1 cellular context compared by ENCODE assay signal in the genomic region with DNA sequence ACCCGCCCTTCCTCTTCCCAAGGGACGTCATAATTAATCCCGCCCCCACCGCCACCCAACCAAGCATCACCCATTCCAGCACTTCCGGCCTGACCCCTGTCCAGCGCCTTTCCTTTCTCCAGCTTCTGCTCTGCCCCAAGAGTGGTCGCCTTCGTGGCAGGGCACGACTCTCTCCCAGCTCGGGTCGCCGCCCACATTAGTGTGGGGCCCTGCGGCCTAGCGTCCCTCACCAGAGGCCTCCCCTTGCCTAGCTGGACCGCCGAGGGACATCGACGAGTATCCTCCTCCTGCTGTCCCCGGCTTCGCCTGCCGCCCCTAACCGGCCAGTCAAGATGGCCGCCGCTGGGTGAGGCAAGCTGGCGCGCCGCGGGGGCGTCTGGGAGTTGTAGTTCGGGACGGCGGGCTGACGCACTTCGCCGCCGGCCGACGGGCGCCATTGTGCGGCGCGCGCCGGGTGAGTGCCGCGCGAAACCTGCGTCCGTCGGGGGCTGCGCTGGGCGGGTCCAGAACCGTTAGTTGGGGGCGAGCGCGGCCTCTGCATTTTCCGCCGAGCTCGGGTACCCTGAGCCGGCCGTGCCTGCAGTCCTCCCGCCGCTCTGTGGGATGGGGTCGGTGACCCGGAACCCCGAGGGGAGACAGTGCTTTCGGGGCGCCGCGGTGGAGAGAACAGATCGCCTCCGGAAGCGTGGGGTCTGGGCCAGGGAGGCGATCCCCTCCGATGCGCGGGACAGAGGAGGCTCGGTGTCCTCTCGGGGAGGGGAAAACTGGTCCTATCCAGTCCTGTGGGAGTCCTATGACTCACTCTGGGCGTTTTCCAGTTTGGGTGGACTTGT.
TF ChIP-seq lines count a peak whose summit lies in the region.

A gene (plus strand): TSS at position 73 of the 833 bp plus-strand sequence. CDS start 905 bp downstream, outside the sequence.

TF ChIP-seq in HepG2, 621 proteins besides CTCF, POLR2A, EP300 and RAD21 (continued from another document and continues in another):
- TF ChIP-seq, protein P1, sequence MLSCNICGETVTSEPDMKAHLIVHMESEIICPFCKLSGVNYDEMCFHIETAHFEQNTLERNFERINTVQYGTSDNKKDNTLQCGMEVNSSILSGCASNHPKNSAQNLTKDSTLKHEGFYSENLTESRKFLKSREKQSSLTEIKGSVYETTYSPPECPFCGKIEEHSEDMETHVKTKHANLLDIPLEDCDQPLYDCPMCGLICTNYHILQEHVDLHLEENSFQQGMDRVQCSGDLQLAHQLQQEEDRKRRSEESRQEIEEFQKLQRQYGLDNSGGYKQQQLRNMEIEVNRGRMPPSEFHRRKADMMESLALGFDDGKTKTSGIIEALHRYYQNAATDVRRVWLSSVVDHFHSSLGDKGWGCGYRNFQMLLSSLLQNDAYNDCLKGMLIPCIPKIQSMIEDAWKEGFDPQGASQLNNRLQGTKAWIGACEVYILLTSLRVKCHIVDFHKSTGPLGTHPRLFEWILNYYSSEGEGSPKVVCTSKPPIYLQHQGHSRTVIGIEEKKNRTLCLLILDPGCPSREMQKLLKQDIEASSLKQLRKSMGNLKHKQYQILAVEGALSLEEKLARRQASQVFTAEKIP (CRISPR knock-in tag; IDR thresholded peaks at IDR 0.05; ENCODE audit: borderline replicate concordance): no peak
- peak; percentile 73 for TF ChIP-seq CBX1 (IDR thresholded peaks at IDR 0.05; ENCODE audit: low read depth)
- TF ChIP-seq, protein P2, sequence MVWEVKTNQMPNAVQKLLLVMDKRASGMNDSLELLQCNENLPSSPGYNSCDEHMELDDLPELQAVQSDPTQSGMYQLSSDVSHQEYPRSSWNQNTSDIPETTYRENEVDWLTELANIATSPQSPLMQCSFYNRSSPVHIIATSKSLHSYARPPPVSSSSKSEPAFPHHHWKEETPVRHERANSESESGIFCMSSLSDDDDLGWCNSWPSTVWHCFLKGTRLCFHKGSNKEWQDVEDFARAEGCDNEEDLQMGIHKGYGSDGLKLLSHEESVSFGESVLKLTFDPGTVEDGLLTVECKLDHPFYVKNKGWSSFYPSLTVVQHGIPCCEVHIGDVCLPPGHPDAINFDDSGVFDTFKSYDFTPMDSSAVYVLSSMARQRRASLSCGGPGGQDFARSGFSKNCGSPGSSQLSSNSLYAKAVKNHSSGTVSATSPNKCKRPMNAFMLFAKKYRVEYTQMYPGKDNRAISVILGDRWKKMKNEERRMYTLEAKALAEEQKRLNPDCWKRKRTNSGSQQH (CRISPR knock-in tag; IDR thresholded peaks at IDR 0.05; ENCODE audit: low read depth): peak; percentile 5; the same call in 1 of the 2 replicates
- peak; percentile 78 for TF ChIP-seq HNRNPLL (IDR thresholded peaks at IDR 0.05; ENCODE audit: low read depth, low read length, poor library complexity, severe bottlenecking)
- TF ChIP-seq, protein P3, sequence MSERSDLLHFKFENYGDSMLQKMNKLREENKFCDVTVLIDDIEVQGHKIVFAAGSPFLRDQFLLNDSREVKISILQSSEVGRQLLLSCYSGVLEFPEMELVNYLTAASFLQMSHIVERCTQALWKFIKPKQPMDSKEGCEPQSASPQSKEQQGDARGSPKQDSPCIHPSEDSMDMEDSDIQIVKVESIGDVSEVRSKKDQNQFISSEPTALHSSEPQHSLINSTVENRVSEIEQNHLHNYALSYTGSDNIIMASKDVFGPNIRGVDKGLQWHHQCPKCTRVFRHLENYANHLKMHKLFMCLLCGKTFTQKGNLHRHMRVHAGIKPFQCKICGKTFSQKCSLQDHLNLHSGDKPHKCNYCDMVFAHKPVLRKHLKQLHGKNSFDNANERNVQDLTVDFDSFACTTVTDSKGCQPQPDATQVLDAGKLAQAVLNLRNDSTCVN (CRISPR knock-in tag; IDR thresholded peaks at IDR 0.05; ENCODE audit: borderline replicate concordance): peak; percentile 53; the same call in 1 of the 2 replicates
- peak; percentile 88 for TF ChIP-seq CEBPG (CRISPR knock-in tag; IDR thresholded peaks at IDR 0.05)
- TF ChIP-seq ISL2 (CRISPR knock-in tag; IDR thresholded peaks at IDR 0.05): peak; percentile 20; the same call in 1 of the 2 replicates
- 0 out of 2 replicates have a peak, but pooled peaks have one; percentile 77 for TF ChIP-seq ZFP82 (CRISPR knock-in tag; IDR thresholded peaks at IDR 0.05; ENCODE audit: borderline replicate concordance)
- TF ChIP-seq PHF8 (CRISPR knock-in tag; IDR thresholded peaks at IDR 0.05): peak; percentile 97
- TF ChIP-seq THAP11 (CRISPR knock-in tag; IDR thresholded peaks at IDR 0.05): peak; percentile 98
- TF ChIP-seq, protein P4, sequence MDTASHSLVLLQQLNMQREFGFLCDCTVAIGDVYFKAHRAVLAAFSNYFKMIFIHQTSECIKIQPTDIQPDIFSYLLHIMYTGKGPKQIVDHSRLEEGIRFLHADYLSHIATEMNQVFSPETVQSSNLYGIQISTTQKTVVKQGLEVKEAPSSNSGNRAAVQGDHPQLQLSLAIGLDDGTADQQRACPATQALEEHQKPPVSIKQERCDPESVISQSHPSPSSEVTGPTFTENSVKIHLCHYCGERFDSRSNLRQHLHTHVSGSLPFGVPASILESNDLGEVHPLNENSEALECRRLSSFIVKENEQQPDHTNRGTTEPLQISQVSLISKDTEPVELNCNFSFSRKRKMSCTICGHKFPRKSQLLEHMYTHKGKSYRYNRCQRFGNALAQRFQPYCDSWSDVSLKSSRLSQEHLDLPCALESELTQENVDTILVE (CRISPR knock-in tag; IDR thresholded peaks at IDR 0.05): no peak
- TF ChIP-seq ZNF446 (CRISPR knock-in tag; IDR thresholded peaks at IDR 0.05): peak; percentile 39; the same call in 1 of the 2 replicates
- peak; percentile 92 for TF ChIP-seq ZC3H13 (CRISPR knock-in tag; IDR thresholded peaks at IDR 0.05)
- TF ChIP-seq HDAC1 (CRISPR knock-in tag; IDR thresholded peaks at IDR 0.05): peak; percentile 91
- TF ChIP-seq, protein P5, sequence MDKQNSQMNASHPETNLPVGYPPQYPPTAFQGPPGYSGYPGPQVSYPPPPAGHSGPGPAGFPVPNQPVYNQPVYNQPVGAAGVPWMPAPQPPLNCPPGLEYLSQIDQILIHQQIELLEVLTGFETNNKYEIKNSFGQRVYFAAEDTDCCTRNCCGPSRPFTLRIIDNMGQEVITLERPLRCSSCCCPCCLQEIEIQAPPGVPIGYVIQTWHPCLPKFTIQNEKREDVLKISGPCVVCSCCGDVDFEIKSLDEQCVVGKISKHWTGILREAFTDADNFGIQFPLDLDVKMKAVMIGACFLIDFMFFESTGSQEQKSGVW (CRISPR knock-in tag; IDR thresholded peaks at IDR 0.05; ENCODE audit: borderline replicate concordance): no peak
- peak; percentile 17; the same call in 1 of the 2 replicates for TF ChIP-seq HDAC2 (CRISPR knock-in tag; IDR thresholded peaks at IDR 0.05)
- TF ChIP-seq TGIF2 (CRISPR knock-in tag; IDR thresholded peaks at IDR 0.05): 0 out of 2 replicates have a peak, but pooled peaks have one; percentile 54
- peak; percentile 54 for TF ChIP-seq PITX1 (CRISPR knock-in tag; IDR thresholded peaks at IDR 0.05)
- peak; percentile 50; the same call in 1 of the 2 replicates for TF ChIP-seq SALL2 (CRISPR knock-in tag; IDR thresholded peaks at IDR 0.05)
- peak; percentile 71 for TF ChIP-seq GABPA (IDR thresholded peaks at IDR 0.05; ENCODE audit: low read depth, low read length)
- peak; percentile 90 for TF ChIP-seq GABPA (CRISPR knock-in tag; IDR thresholded peaks at IDR 0.05; ENCODE audit: low read depth)
- TF ChIP-seq SP1 (IDR thresholded peaks at IDR 0.05): no peak
- peak; percentile 48 for TF ChIP-seq SP1 (CRISPR knock-in tag; IDR thresholded peaks at IDR 0.05)
- TF ChIP-seq, protein P6, sequence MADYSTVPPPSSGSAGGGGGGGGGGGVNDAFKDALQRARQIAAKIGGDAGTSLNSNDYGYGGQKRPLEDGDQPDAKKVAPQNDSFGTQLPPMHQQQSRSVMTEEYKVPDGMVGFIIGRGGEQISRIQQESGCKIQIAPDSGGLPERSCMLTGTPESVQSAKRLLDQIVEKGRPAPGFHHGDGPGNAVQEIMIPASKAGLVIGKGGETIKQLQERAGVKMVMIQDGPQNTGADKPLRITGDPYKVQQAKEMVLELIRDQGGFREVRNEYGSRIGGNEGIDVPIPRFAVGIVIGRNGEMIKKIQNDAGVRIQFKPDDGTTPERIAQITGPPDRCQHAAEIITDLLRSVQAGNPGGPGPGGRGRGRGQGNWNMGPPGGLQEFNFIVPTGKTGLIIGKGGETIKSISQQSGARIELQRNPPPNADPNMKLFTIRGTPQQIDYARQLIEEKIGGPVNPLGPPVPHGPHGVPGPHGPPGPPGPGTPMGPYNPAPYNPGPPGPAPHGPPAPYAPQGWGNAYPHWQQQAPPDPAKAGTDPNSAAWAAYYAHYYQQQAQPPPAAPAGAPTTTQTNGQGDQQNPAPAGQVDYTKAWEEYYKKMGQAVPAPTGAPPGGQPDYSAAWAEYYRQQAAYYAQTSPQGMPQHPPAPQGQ (CRISPR knock-in tag; IDR thresholded peaks at IDR 0.05; ENCODE audit: borderline replicate concordance): no peak
- no peak; the same call in none of the 2 replicates for TF ChIP-seq PHF20 (CRISPR knock-in tag; IDR thresholded peaks at IDR 0.05)
- TF ChIP-seq REL (CRISPR knock-in tag; conservative IDR thresholded peaks at IDR 0.05): peak; percentile 95
- peak; percentile 29; the same call in 1 of the 2 replicates for TF ChIP-seq BRD4 (CRISPR knock-in tag; IDR thresholded peaks at IDR 0.05)
- TF ChIP-seq, protein P7, sequence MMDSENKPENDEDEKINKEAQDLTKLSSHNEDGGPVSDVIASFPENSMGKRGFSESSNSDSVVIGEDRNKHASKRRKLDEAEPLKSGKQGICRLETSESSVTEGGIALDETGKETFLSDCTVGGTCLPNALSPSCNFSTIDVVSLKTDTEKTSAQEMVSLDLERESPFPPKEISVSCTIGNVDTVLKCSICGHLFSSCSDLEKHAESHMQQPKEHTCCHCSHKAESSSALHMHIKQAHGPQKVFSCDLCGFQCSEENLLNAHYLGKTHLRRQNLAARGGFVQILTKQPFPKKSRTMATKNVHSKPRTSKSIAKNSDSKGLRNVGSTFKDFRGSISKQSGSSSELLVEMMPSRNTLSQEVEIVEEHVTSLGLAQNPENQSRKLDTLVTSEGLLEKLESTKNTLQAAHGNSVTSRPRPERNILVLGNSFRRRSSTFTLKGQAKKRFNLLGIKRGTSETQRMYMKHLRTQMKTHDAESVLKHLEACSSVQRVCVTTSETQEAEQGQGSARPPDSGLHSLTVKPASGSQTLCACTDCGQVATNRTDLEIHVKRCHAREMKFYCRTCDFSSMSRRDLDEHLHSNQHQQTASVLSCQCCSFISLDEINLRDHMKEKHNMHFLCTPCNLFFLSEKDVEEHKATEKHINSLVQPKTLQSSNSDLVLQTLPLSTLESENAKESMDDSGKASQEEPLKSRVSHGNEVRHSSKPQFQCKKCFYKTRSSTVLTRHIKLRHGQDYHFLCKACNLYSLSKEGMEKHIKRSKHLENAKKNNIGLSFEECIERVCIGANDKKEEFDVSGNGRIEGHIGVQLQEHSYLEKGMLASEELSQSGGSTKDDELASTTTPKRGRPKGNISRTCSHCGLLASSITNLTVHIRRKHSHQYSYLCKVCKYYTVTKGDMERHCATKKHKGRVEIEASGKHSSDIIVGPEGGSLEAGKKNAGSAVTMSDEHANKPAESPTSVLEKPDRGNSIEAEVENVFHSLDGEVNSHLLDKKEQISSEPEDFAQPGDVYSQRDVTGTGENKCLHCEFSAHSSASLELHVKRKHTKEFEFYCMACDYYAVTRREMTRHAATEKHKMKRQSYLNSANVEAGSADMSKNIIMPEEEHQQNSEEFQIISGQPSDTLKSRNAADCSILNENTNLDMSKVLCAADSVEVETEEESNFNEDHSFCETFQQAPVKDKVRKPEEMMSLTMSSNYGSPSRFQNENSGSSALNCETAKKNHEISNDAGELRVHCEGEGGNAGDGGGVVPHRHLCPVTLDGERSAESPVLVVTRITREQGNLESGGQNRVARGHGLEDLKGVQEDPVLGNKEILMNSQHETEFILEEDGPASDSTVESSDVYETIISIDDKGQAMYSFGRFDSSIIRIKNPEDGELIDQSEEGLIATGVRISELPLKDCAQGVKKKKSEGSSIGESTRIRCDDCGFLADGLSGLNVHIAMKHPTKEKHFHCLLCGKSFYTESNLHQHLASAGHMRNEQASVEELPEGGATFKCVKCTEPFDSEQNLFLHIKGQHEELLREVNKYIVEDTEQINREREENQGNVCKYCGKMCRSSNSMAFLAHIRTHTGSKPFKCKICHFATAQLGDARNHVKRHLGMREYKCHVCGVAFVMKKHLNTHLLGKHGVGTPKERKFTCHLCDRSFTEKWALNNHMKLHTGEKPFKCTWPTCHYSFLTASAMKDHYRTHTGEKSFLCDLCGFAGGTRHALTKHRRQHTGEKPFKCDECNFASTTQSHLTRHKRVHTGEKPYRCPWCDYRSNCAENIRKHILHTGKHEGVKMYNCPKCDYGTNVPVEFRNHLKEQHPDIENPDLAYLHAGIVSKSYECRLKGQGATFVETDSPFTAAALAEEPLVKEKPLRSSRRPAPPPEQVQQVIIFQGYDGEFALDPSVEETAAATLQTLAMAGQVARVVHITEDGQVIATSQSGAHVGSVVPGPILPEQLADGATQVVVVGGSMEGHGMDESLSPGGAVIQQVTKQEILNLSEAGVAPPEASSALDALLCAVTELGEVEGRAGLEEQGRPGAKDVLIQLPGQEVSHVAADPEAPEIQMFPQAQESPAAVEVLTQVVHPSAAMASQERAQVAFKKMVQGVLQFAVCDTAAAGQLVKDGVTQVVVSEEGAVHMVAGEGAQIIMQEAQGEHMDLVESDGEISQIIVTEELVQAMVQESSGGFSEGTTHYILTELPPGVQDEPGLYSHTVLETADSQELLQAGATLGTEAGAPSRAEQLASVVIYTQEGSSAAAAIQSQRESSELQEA (CRISPR knock-in tag; IDR thresholded peaks at IDR 0.05; ENCODE audit: not compliant biosample characterization): peak; percentile 21
- TF ChIP-seq, protein P8, sequence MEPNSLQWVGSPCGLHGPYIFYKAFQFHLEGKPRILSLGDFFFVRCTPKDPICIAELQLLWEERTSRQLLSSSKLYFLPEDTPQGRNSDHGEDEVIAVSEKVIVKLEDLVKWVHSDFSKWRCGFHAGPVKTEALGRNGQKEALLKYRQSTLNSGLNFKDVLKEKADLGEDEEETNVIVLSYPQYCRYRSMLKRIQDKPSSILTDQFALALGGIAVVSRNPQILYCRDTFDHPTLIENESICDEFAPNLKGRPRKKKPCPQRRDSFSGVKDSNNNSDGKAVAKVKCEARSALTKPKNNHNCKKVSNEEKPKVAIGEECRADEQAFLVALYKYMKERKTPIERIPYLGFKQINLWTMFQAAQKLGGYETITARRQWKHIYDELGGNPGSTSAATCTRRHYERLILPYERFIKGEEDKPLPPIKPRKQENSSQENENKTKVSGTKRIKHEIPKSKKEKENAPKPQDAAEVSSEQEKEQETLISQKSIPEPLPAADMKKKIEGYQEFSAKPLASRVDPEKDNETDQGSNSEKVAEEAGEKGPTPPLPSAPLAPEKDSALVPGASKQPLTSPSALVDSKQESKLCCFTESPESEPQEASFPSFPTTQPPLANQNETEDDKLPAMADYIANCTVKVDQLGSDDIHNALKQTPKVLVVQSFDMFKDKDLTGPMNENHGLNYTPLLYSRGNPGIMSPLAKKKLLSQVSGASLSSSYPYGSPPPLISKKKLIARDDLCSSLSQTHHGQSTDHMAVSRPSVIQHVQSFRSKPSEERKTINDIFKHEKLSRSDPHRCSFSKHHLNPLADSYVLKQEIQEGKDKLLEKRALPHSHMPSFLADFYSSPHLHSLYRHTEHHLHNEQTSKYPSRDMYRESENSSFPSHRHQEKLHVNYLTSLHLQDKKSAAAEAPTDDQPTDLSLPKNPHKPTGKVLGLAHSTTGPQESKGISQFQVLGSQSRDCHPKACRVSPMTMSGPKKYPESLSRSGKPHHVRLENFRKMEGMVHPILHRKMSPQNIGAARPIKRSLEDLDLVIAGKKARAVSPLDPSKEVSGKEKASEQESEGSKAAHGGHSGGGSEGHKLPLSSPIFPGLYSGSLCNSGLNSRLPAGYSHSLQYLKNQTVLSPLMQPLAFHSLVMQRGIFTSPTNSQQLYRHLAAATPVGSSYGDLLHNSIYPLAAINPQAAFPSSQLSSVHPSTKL (CRISPR knock-in tag; IDR thresholded peaks at IDR 0.05): peak; percentile 44
